ENCODE assay signal across 24 cellular contexts in the genomic region with DNA sequence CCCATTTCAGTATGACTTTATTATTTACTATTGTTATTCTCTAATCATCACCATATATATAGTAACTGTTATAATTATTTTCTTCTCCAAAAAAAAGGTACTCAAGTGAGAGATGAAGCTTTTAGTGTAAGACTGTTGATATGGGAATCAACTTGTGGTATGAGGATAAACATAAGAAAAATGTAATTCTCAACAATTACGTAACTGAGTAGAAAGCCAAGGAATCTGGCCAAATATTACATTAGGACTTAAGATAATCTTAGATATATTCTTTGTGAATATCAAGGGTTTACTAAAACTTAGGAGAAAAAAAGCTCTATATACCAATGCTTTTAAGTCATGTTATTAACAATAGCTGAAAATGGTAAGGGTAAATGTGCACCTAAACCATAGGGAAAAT.
"Had no signal": no experiment of that assay in that cellular context is flagged by ENCODE, and none has a peak within 500 bp of the region (broad histone marks: within the 10 kb centered on the region; RNA-seq: fewer than 3 reads in every experiment).

No MANE protein-coding gene starts in this region.

- FAIRE-seq: colon, keratinocyte had no signal

- H3K27me3 ChIP-seq: esophagus muscularis mucosa, gastroesophageal sphincter, right lobe of liver, stomach, transverse colon had no signal

- H3K36me3 ChIP-seq: prostate gland had no signal

- ATAC-seq: effector memory CD8-positive, alpha-beta T cell; gastroesophageal sphincter; left cardiac atrium; natural killer cell treated with Interleukin-12 subunit alpha and Interleukin-12 subunit beta and Interleukin-15 and Interleukin-18, amount 100 ng/mL, for 72 hours; right lobe of liver had no signal

- H3K27ac ChIP-seq: epithelial cell of prostate, esophagus muscularis mucosa, gastroesophageal sphincter, left ventricle myocardium inferior, parathyroid adenoma, prostate gland, right lobe of liver, stomach, thoracic aorta, transverse colon had no signal

- H3K9me3 ChIP-seq: esophagus muscularis mucosa, gastroesophageal sphincter, left ventricle myocardium inferior, prostate gland, right lobe of liver, stomach, thoracic aorta, transverse colon had no signal

- H3K4me3 ChIP-seq: esophagus muscularis mucosa, gastroesophageal sphincter, left ventricle myocardium inferior, lung, prostate gland, right lobe of liver, stomach, thoracic aorta, transverse colon had no signal

- H3K9ac ChIP-seq: parathyroid adenoma had no signal

- DNase-seq: effector memory CD8-positive, alpha-beta T cell; glutamatergic neuron; left cardiac atrium; left ventricle myocardium inferior; mesenchymal stem cell; midbrain; occipital lobe; right lobe of liver; stimulated activated CD4-positive, alpha-beta T cell treated with anti-CD3 and anti-CD28 coated beads, Interleukin-2, amount 100 ng/mL, for 24 hours; stimulated activated CD4-positive, alpha-beta T cell treated with anti-CD3 and anti-CD28 coated beads, Interleukin-4, amount 100 ng/mL, for 4 hours; stimulated activated naive CD4-positive, alpha-beta T cell; stomach; substantia nigra; transverse colon had no signal

- H3K4me1 ChIP-seq: esophagus muscularis mucosa, gastroesophageal sphincter, left ventricle myocardium inferior, parathyroid adenoma, prostate gland, right lobe of liver, stomach, transverse colon had no signal
